9 cellular contexts compared by ENCODE assay signal in genomic region chr11:16881074-16881709, GRCh38.
A peak's percentile ranks its signal among the peaks of the same experiment; 100 is the strongest.
DNase-seq lines count a peak whose midpoint lies in the region; ATAC-seq and TF ChIP-seq lines count a peak whose summit lies in the region.
"Had no signal": no experiment of that assay in that cellular context is flagged by ENCODE, and none has a peak within 500 bp of the region (broad histone marks: within the 10 kb centered on the region; RNA-seq: fewer than 3 reads in every experiment).

No MANE protein-coding gene starts in this region.

- no peaks in the 10 kb centered on the region for H3K9me3 Mint-ChIP-seq in stimulated activated naive B cell treated with anti-CD40 and anti-IgM and Interleukin-4, amounts not matched to agents 10 μg/mL and 1 μg/mL and 100 μg/mL, for 72 hours

- H3K4me1 Mint-ChIP-seq in stimulated activated naive B cell treated with anti-CD40 and anti-IgM and Interleukin-4, amounts not matched to agents 10 μg/mL and 1 μg/mL and 100 μg/mL, for 72 hours = peaks cover 3 to 21% of the 10 kb centered on the region in 2 donors

- DNase-seq in GDM1 (lab: John Stamatoyannopoulos, UW) (peak; percentile 24), KBM-7 (peak; percentile 36), cardiac fibroblast (ENCODE audit: low read depth in 2 of 2) (peak; percentile 64 to 67), medulla oblongata (ENCODE audit: extremely low spot score) (peak; percentile 69), NCI-H748 treated with DMSO at 0.1 percent for 48 hours (lab: John Stamatoyannopoulos, UW) (no peak), GM13977 (ENCODE audit: low spot score) (no peak)
- DNase-seq in activated naive CD4-positive, alpha-beta T cell (lab: John Stamatoyannopoulos, UW) = no peak
- no peak for DNase-seq in stimulated activated naive B cell treated with anti-CD40 and anti-IgM and Interleukin-4, amounts not matched to agents 10 μg/mL and 1 μg/mL and 100 μg/mL, for 72 hours

- H3K4me3 ChIP-seq in cardiac fibroblast (replicated peaks in 1 of 2; ENCODE audit: low read depth in 2 of 2, low read length in 2 of 2) = no peak overlapping the region
- H3K4me3 ChIP-seq: dorsolateral prefrontal cortex had no signal

- H3K4me3 Mint-ChIP-seq in stimulated activated naive B cell treated with anti-CD40 and anti-IgM and Interleukin-4, amounts not matched to agents 10 μg/mL and 1 μg/mL and 100 μg/mL, for 72 hours = no peak overlapping the region

- no peak for ATAC-seq in stimulated activated naive B cell treated with anti-CD40 and anti-IgM and Interleukin-4, amounts not matched to agents 10 μg/mL and 1 μg/mL and 100 μg/mL, for 72 hours (replicated peaks)

- TF ChIP-seq CTCF in cardiac fibroblast (IDR thresholded peaks at IDR 0.05; ENCODE audit: low read depth, low read length) = peak; percentile 40
- TF ChIP-seq CTCF in GM13977 (IDR thresholded peaks at IDR 0.05; ENCODE audit: extremely low read depth, insufficient read depth, missing control alignments) = no peak

- no peaks in the 10 kb centered on the region for H3K27me3 Mint-ChIP-seq in stimulated activated naive B cell treated with anti-CD40 and anti-IgM and Interleukin-4, amounts not matched to agents 10 μg/mL and 1 μg/mL and 100 μg/mL, for 72 hours

- peaks cover 16 to 17% of the 10 kb centered on the region in 2 donors for H3K36me3 Mint-ChIP-seq in stimulated activated naive B cell treated with anti-CD40 and anti-IgM and Interleukin-4, amounts not matched to agents 10 μg/mL and 1 μg/mL and 100 μg/mL, for 72 hours

- H3K27ac Mint-ChIP-seq in stimulated activated naive B cell treated with anti-CD40 and anti-IgM and Interleukin-4, amounts not matched to agents 10 μg/mL and 1 μg/mL and 100 μg/mL, for 72 hours = no peak overlapping the region

- in situ Hi-C loops in KBM-7 (cut with MboI; ENCODE audit: low pct_unique_long_range_greater_than_20kb, low sequenced_read_pairs) (no loop called here), GM13977 (cut with MboI; ENCODE audit: low pct_unique_long_range_greater_than_20kb, low sequenced_read_pairs, unreplicated experiment) (no loop called here)

Comparison
In these comparisons a context has a peak if more than half of its experiments do, and no peak if none do; other contexts are left out.
1. DNase-seq: peak in GDM1 (single experiment), KBM-7 (single experiment), cardiac fibroblast (2 of 2) and medulla oblongata (single experiment); none in activated naive CD4-positive, alpha-beta T cell (0 of 4), stimulated activated naive B cell treated with anti-CD40 and anti-IgM and Interleukin-4, amounts not matched to agents 10 μg/mL and 1 μg/mL and 100 μg/mL, for 72 hours (single experiment), NCI-H748 treated with DMSO at 0.1 percent for 48 hours (single experiment) and GM13977 (single experiment).